In genomic region chr17:82616021-82616703, GRCh38 we compare ENCODE assay signal across 21 cellular contexts. TPM values are rescaled to one million over a fixed set of nuclear protein-coding genes. Genes with fewer than 3 reads are reported as not detected.
DNase-seq lines count a peak whose midpoint lies in the region; ATAC-seq, FAIRE-seq and TF ChIP-seq lines count a peak whose summit lies in the region.
"Had no signal": no experiment of that assay in that cellular context is flagged by ENCODE, and none has a peak within 500 bp of the region (broad histone marks: within the 10 kb centered on the region; RNA-seq: fewer than 3 reads in every experiment).

No MANE protein-coding gene starts in this region.

- H3K36me3 Mint-ChIP-seq in natural killer cell (peaks cover 6% of the 10 kb centered on the region), neural crest cell (ENCODE audit: low read depth) (peaks cover 33% of the 10 kb centered on the region)
- H3K36me3 Mint-ChIP-seq in natural killer cell treated with Interleukin-12 subunit alpha and Interleukin-12 subunit beta and Interleukin-15 and Interleukin-18, amount 100 ng/mL, for 72 hours: peaks cover 15% of the 10 kb centered on the region
- peaks cover 51 to 72% of the 10 kb centered on the region in 2 donors for H3K36me3 Mint-ChIP-seq in stimulated activated naive B cell treated with anti-CD40 and anti-IgM and Interleukin-4, amounts not matched to agents 10 μg/mL and 1 μg/mL and 100 μg/mL, for 72 hours

- DNase-seq in natural killer cell (no peak), K562 (ENCODE audit: extremely low read depth in 1 of 4, low spot score in 3 of 4) (no peak), neural crest cell (ENCODE audit: low read depth, low spot score) (no peak), GM19239 (ENCODE audit: insufficient read length, low spot score) (no peak)
- DNase-seq in natural killer cell treated with Interleukin-12 subunit alpha and Interleukin-12 subunit beta and Interleukin-15 and Interleukin-18, amount 100 ng/mL, for 72 hours (ENCODE audit: low spot score): no peak
- no peak for DNase-seq in stimulated activated naive B cell treated with anti-CD40 and anti-IgM and Interleukin-4, amounts not matched to agents 10 μg/mL and 1 μg/mL and 100 μg/mL, for 72 hours
- DNase-seq: BE2C; C1 segment of cervical spinal cord; CD4-positive, CD25-positive, alpha-beta regulatory T cell; CD8-positive, alpha-beta memory T cell; COR-L47; DMS 273 treated with DMSO at 0.1 percent for 48 hours; DND-41; GOT3; H7; HFFc6 had no signal

- no peak for TF ChIP-seq CTCF in natural killer cell (IDR thresholded peaks at IDR 0.05)
- TF ChIP-seq CTCF in K562 (IDR thresholded peaks at IDR 0.05 in 2 of 3, conservative IDR thresholded peaks at IDR 0.05 in 1 of 3; ENCODE audit: insufficient read depth in 2 of 3, low read depth in 1 of 3, low read length in 3 of 3): no peak
- no peak for TF ChIP-seq CTCF in neural crest cell (conservative IDR thresholded peaks at IDR 0.05)

- in situ Hi-C loops in K562 (cut with MboI): no loop called here

- POLR2A ChIA-PET in K562 (lab: Yijun Ruan, JAX): interaction anchor here (0.6 to 1.0 kb wide), 3 partner anchors 13 to 1171 kb away, joined by 3 read pairs; no protein-coding TSS in a partner anchor

- H4K20me1 ChIP-seq in K562 (replicated peaks; ENCODE audit: control insufficient read depth, insufficient read depth, low read length): no peaks in the 10 kb centered on the region; the same call in 1 of the 2 replicates

- no peak overlapping the region for H2AFZ ChIP-seq in K562 (ENCODE audit: low read depth, low read length)

- H3K9me3 ChIP-seq in K562 (replicated peaks; ENCODE audit: control insufficient read depth, insufficient read depth, low read depth, low read length): no peaks in the 10 kb centered on the region
- H3K9me3 ChIP-seq: BE2C had no signal

- no peak overlapping the region for H3K4me3 ChIP-seq in K562

- intact Hi-C loops in natural killer cell (cut with micrococcal nuclease): no loop called here
- intact Hi-C loops in K562 (cut with micrococcal nuclease): no loop called here

- H3K27ac Mint-ChIP-seq in natural killer cell: peak overlapping the region; percentile 35 to 36
- H3K27ac Mint-ChIP-seq in natural killer cell treated with Interleukin-12 subunit alpha and Interleukin-12 subunit beta and Interleukin-15 and Interleukin-18, amount 100 ng/mL, for 72 hours: no peak overlapping the region
- peak overlapping the region; percentile 75 for H3K27ac Mint-ChIP-seq in neural crest cell (ENCODE audit: unreplicated experiment)
- H3K27ac Mint-ChIP-seq in stimulated activated naive B cell treated with anti-CD40 and anti-IgM and Interleukin-4, amounts not matched to agents 10 μg/mL and 1 μg/mL and 100 μg/mL, for 72 hours: peak overlapping the region; percentile 60
- H3K27ac Mint-ChIP-seq: CD4-positive, CD25-positive, alpha-beta regulatory T cell; HFFc6 had no signal

- peaks cover 6 to 20% of the 10 kb centered on the region in 2 experiments for H3K4me1 ChIP-seq in K562 (replicated peaks in 1 of 2; ENCODE audit: control insufficient read depth in 2 of 2, insufficient read depth in 2 of 2, low read length in 2 of 2)

- TF ChIP-seq EP300 in K562 (IDR thresholded peaks at IDR 0.05; ENCODE audit: low read length): no peak

- WGBS in K562 (ENCODE audit: insufficient coverage, low coverage, missing lambda C conversion rate): 94% methylated on average over 20 of the region's 21 CpGs

- H3K79me2 ChIP-seq in K562 (ENCODE audit: control insufficient read depth, insufficient read depth, low read length): no peaks in the 10 kb centered on the region

- CTCF ChIA-PET in K562 (lab: Yijun Ruan, JAX; ENCODE audit: low intra/inter-chr PET ratio): no interaction called here

- no TSS peak for BruUV-seq in K562 (replicated peaks; lab: Mats Ljungman, UMichigan)

- FAIRE-seq in K562 (lab: Jason Lieb, UNC) (no peak), GM19239 (lab: Jason Lieb, UNC) (no peak)
- FAIRE-seq: A204.1, G401.6, GM12891 had no signal

- no peak overlapping the region for H3K4me3 Mint-ChIP-seq in natural killer cell
- no peak overlapping the region for H3K4me3 Mint-ChIP-seq in natural killer cell treated with Interleukin-12 subunit alpha and Interleukin-12 subunit beta and Interleukin-15 and Interleukin-18, amount 100 ng/mL, for 72 hours
- no peak overlapping the region for H3K4me3 Mint-ChIP-seq in neural crest cell
- H3K4me3 Mint-ChIP-seq in stimulated activated naive B cell treated with anti-CD40 and anti-IgM and Interleukin-4, amounts not matched to agents 10 μg/mL and 1 μg/mL and 100 μg/mL, for 72 hours: no peak overlapping the region
- H3K4me3 Mint-ChIP-seq: CD4-positive, CD25-positive, alpha-beta regulatory T cell; CD8-positive, alpha-beta memory T cell; HFFc6 had no signal

- TF ChIP-seq POLR2A in K562 (conservative IDR thresholded peaks at IDR 0.05): no peak

- ATAC-seq in natural killer cell (no peak), K562 (no peak), GM21423 (IDR thresholded peaks at IDR 0.05; ENCODE audit: unreplicated experiment) (no peak), HG02623 (IDR thresholded peaks at IDR 0.05; ENCODE audit: unreplicated experiment) (no peak)
- ATAC-seq in natural killer cell treated with Interleukin-12 subunit alpha and Interleukin-12 subunit beta and Interleukin-15 and Interleukin-18, amount 100 ng/mL, for 72 hours: no peak
- ATAC-seq in stimulated activated naive B cell treated with anti-CD40 and anti-IgM and Interleukin-4, amounts not matched to agents 10 μg/mL and 1 μg/mL and 100 μg/mL, for 72 hours (replicated peaks): no peak

- no peak overlapping the region for H3K9ac ChIP-seq in K562 (ENCODE audit: insufficient read depth in 1 of 2, low read depth in 2 of 2, low read length in 2 of 2)

- H3K27me3 Mint-ChIP-seq in natural killer cell (ENCODE audit: low read depth in 2 of 2) (no peaks in the 10 kb centered on the region), neural crest cell (ENCODE audit: low read depth) (no peaks in the 10 kb centered on the region)
- no peaks in the 10 kb centered on the region for H3K27me3 Mint-ChIP-seq in natural killer cell treated with Interleukin-12 subunit alpha and Interleukin-12 subunit beta and Interleukin-15 and Interleukin-18, amount 100 ng/mL, for 72 hours
- H3K27me3 Mint-ChIP-seq in stimulated activated naive B cell treated with anti-CD40 and anti-IgM and Interleukin-4, amounts not matched to agents 10 μg/mL and 1 μg/mL and 100 μg/mL, for 72 hours: no peaks in the 10 kb centered on the region
- H3K27me3 Mint-ChIP-seq: CD4-positive, CD25-positive, alpha-beta regulatory T cell; CD8-positive, alpha-beta memory T cell had no signal

- H3K27me3 ChIP-seq in K562 (ENCODE audit: control insufficient read depth in 2 of 2, insufficient read depth in 2 of 2, low read length in 2 of 2): no peaks in the 10 kb centered on the region
- H3K27me3 ChIP-seq: BE2C had no signal

- no peaks in the 10 kb centered on the region for H3K9me1 ChIP-seq in K562 (ENCODE audit: control insufficient read depth, insufficient read depth, low read length)

- TF ChIP-seq RAD21 in K562 (CRISPR knock-in tag; conservative IDR thresholded peaks at IDR 0.05 in 1 of 2, IDR thresholded peaks at IDR 0.05 in 1 of 2): no peak

- no peak overlapping the region for H3K27ac ChIP-seq in K562 (ENCODE audit: extremely low read depth, low read depth, low read length)

- H3K4me1 Mint-ChIP-seq in natural killer cell (no peaks in the 10 kb centered on the region), neural crest cell (peaks cover 4% of the 10 kb centered on the region)
- H3K4me1 Mint-ChIP-seq in natural killer cell treated with Interleukin-12 subunit alpha and Interleukin-12 subunit beta and Interleukin-15 and Interleukin-18, amount 100 ng/mL, for 72 hours (ENCODE audit: low read depth in 2 of 2): peaks cover 0 to 4% of the 10 kb centered on the region in 2 donors
- H3K4me1 Mint-ChIP-seq in stimulated activated naive B cell treated with anti-CD40 and anti-IgM and Interleukin-4, amounts not matched to agents 10 μg/mL and 1 μg/mL and 100 μg/mL, for 72 hours: no peaks in the 10 kb centered on the region

- no peak overlapping the region for H3K4me2 ChIP-seq in K562 (ENCODE audit: insufficient read depth, low read length)

- H3K9me3 Mint-ChIP-seq in natural killer cell: no peaks in the 10 kb centered on the region
- H3K9me3 Mint-ChIP-seq in natural killer cell treated with Interleukin-12 subunit alpha and Interleukin-12 subunit beta and Interleukin-15 and Interleukin-18, amount 100 ng/mL, for 72 hours: no peaks in the 10 kb centered on the region
- H3K9me3 Mint-ChIP-seq in neural crest cell: no peaks in the 10 kb centered on the region
- no peaks in the 10 kb centered on the region for H3K9me3 Mint-ChIP-seq in stimulated activated naive B cell treated with anti-CD40 and anti-IgM and Interleukin-4, amounts not matched to agents 10 μg/mL and 1 μg/mL and 100 μg/mL, for 72 hours
- H3K9me3 Mint-ChIP-seq: CD8-positive, alpha-beta memory T cell; HFFc6 had no signal

- peaks cover 72% of the 10 kb centered on the region for H3K36me3 ChIP-seq in K562 (ENCODE audit: control insufficient read depth, insufficient read depth, low read length)

TF ChIP-seq in K562, 482 proteins besides CTCF, POLR2A, EP300 and RAD21 (continues in another document):
- TF ChIP-seq NFIC (IDR thresholded peaks at IDR 0.05): peak; percentile 61
- no peak for TF ChIP-seq ZNF146 (CRISPR knock-in tag; IDR thresholded peaks at IDR 0.05; ENCODE audit: unreplicated experiment)
- TF ChIP-seq BHLHE40 (IDR thresholded peaks at IDR 0.05; ENCODE audit: low read length): no peak

RNA-seq across cellular contexts. Expression of gene WDR45B, which starts 32.1 kb away (rescaled TPM):
- total RNA-seq in natural killer cell (100 to 1,000 TPM in 1 of 3 donors, 10 to 100 TPM in 2; 81.8 to 112 (median 94.6) TPM), K562 (2014; rRNA removed) (30.6 and 36.8 TPM in 2 replicates), K562 (2014; rRNA removed; fragmentation: Illumina TruSeq; extraction: Trizol) (27.9 and 30.0 TPM in 2 replicates), K562 (2015; rRNA removed; fragmentation: Illumina TruSeq; extraction: Trizol) (35.2 and 35.9 TPM in 2 replicates), K562 (2021) (35.8 and 38.3 TPM in 2 replicates), neural crest cell (57.1 and 64.6 TPM in 2 replicates)
- total RNA-seq in natural killer cell treated with Interleukin-12 subunit alpha and Interleukin-12 subunit beta and Interleukin-15 and Interleukin-18, amount 100 ng/mL, for 72 hours: 10 to 100 TPM; 68.0 to 75.7 TPM
- total RNA-seq in K562 (2011; cell fraction: chromatin; rRNA removed; ENCODE audit: low replicate concordance): 83.1 and 109 TPM in 2 replicates
- total RNA-seq in K562 (2011; cell fraction: nucleolus; rRNA removed): 50.1 and 60.7 TPM in 2 replicates
- total RNA-seq in K562 (2011; cell fraction: nucleoplasm; rRNA removed): 83.7 and 86.3 TPM in 2 replicates
- polyA plus RNA-seq in K562 (2011; rRNA removed) (74.4 and 75.8 TPM in 2 replicates), K562 (2014; fragmentation: Illumina TruSeq; extraction: Trizol) (39.2 and 40.0 TPM in 2 replicates), K562 (2014; fragmentation: Nextera tagmentation; extraction: Ambion mirVana) (1 to 10 TPM in 1 of 2 experiments, under 1 TPM in 1; 0.72 to 1.9 TPM), K562 (2014; rRNA removed) (43.1 and 46.1 TPM in 2 replicates)
- polyA plus RNA-seq in K562 (2011; cell fraction: cytosol; rRNA removed): 58.3 and 60.5 TPM in 2 replicates
- polyA plus RNA-seq in K562 (2011; cell fraction: nucleus; rRNA removed): 106 and 133 TPM in 2 replicates
- 38.1 and 40.3 TPM in 2 replicates for polyA plus RNA-seq in K562 (2012)
- polyA minus RNA-seq in K562 (2011; rRNA and poly(A)+ RNA removed): 37.0 and 42.6 TPM in 2 replicates
- polyA minus RNA-seq in K562 (2011; cell fraction: cytosol; rRNA and poly(A)+ RNA removed): 28.9 and 36.0 TPM in 2 replicates
- 29.6 and 30.9 TPM in 2 replicates for polyA minus RNA-seq in K562 (2011; cell fraction: nucleus; rRNA and poly(A)+ RNA removed)

Comparison
In these comparisons a context has a peak if more than half of its experiments do, and no peak if none do; other contexts are left out.
1. H3K27ac Mint-ChIP-seq: peak in natural killer cell (2 of 2), neural crest cell (single experiment) and stimulated activated naive B cell treated with anti-CD40 and anti-IgM and Interleukin-4, amounts not matched to agents 10 μg/mL and 1 μg/mL and 100 μg/mL, for 72 hours (single experiment); none in natural killer cell treated with Interleukin-12 subunit alpha and Interleukin-12 subunit beta and Interleukin-15 and Interleukin-18, amount 100 ng/mL, for 72 hours (0 of 2).